ENCODE assay signal across 17 cellular contexts in the genomic region with DNA sequence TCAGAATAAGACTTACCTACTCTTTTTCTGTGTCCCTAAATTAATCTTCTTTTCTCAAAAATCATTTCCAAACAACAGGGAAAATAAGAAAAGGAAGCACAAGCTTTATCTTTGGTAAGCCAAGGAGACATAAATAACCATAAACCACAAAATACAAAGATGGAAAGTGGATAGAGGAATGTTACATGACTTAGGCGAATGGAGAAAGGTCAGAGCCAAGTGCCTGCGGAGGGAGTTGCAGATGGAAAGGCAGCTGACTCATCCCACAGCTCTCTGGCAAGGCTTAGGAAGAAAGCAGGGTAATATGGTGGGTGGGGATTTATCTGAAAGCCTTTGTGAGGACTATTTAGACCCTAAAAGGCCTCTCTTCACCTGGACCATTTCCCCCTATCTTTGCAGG.
DNase-seq lines count a peak whose midpoint lies in the region; ATAC-seq and TF ChIP-seq lines count a peak whose summit lies in the region.
"Had no signal": no experiment of that assay in that cellular context is flagged by ENCODE, and none has a peak within 500 bp of the region (broad histone marks: within the 10 kb centered on the region; RNA-seq: fewer than 3 reads in every experiment).

No MANE protein-coding gene starts in this region.

- no peaks in the 10 kb centered on the region for H3K27me3 ChIP-seq in thyroid gland
- H3K27me3 ChIP-seq: breast epithelium, neutrophil had no signal

- TF ChIP-seq POLR2A in thyroid gland (IDR thresholded peaks at IDR 0.05), result no peak

- WGBS in thyroid gland, 2 donors, result 85 to 90% methylated on average over 2 of the region's 2 CpGs

- no peak overlapping the region for H3K4me3 ChIP-seq in thyroid gland (replicated peaks in 1 of 3)
- H3K4me3 ChIP-seq: breast epithelium had no signal

- H3K27ac ChIP-seq in thyroid gland, result no peak overlapping the region
- H3K27ac ChIP-seq: breast epithelium, neutrophil, WERI-Rb-1 had no signal

- H3K36me3 ChIP-seq in thyroid gland, result no peaks in the 10 kb centered on the region
- H3K36me3 ChIP-seq: breast epithelium, WERI-Rb-1 had no signal

- H3K9me3 ChIP-seq in thyroid gland, result no peaks in the 10 kb centered on the region
- H3K9me3 ChIP-seq: breast epithelium, neutrophil had no signal

- no peak for TF ChIP-seq CTCF in thyroid gland (IDR thresholded peaks at IDR 0.05)

- peak; percentile 92 for DNase-seq in EH (ENCODE audit: low read depth)
- peak; percentile 83 for DNase-seq in NCI-H226
- peak; percentile 21 for DNase-seq in epidermal melanocyte (ENCODE audit: insufficient read length, low spot score)
- DNase-seq in non-pigmented ciliary epithelial cell (ENCODE audit: low read depth), result peak; percentile 79
- no peak for DNase-seq in mesenteric fat pad (ENCODE audit: low spot score)
- DNase-seq in DMS53 (lab: John Stamatoyannopoulos, UW), result no peak
- DNase-seq in thyroid gland, result no peak
- DNase-seq: activated T-cell treated with anti-CD3 and anti-CD28 coated beads, Interleukin-2, amount 50 U/mL, for 4 hours; left cardiac atrium; NCI-H524; SHP77; stimulated activated naive CD4-positive, alpha-beta T cell treated with Interleukin-2 at 50 U/mL for 16 hours; WERI-Rb-1 had no signal

- peaks cover 17 to 22% of the 10 kb centered on the region in 2 donors for H3K4me1 ChIP-seq in thyroid gland
- H3K4me1 ChIP-seq: breast epithelium had no signal

- intact Hi-C loops in thyroid gland (cut with DNase I), result no loop called here

- no peak for ATAC-seq in HG03571 (IDR thresholded peaks at IDR 0.05; ENCODE audit: unreplicated experiment)
- ATAC-seq: activated T-cell treated with anti-CD3 and anti-CD28 coated beads, Interleukin-2, amount 50 U/mL, for 4 hours; esophagus mucosa had no signal

Comparison
In these comparisons a context has a peak if more than half of its experiments do, and no peak if none do; other contexts are left out.
1. DNase-seq: peak in EH (single experiment), NCI-H226 (single experiment), epidermal melanocyte (single experiment) and non-pigmented ciliary epithelial cell (single experiment); none in mesenteric fat pad (single experiment), DMS53 (single experiment) and thyroid gland (0 of 2).